8 cellular contexts compared by ENCODE assay signal in genomic region chr14:35808658-35809563, GRCh38. TPM values are rescaled to one million over a fixed set of nuclear protein-coding genes. Genes with fewer than 3 reads are reported as not detected.
DNase-seq lines count a peak whose midpoint lies in the region; ATAC-seq and TF ChIP-seq lines count a peak whose summit lies in the region.
"Not testable (repeated sequence)": the region's sequence is repeated elsewhere in the genome, so short reads cannot be mapped to it uniquely, and the experiment has no call there.

Gene RALGAPA1 (minus strand): TSS chr14:35809295. CDS start chr14:35808835, 460 bp downstream.

- ATAC-seq in GM18870 (IDR thresholded peaks at IDR 0.05; ENCODE audit: unreplicated experiment) (peak; percentile 92), HG03135 (IDR thresholded peaks at IDR 0.05; ENCODE audit: unreplicated experiment) (peak; percentile 97)

- not testable (repeated sequence) for H3K9me3 ChIP-seq in AG04450 (ENCODE audit: control insufficient read depth, insufficient read depth, low read length); breast epithelium; iPS-18c (ENCODE audit: control insufficient read depth, insufficient read depth, low read length); skeletal muscle tissue (ENCODE audit: control insufficient read depth in 3 of 3, low read length in 3 of 3)

- peak; percentile 52 for TF ChIP-seq CTCF in AG04450 (IDR thresholded peaks at IDR 0.05; ENCODE audit: low read depth, low read length)
- TF ChIP-seq CTCF in VCaP (conservative IDR thresholded peaks at IDR 0.05), result peak; percentile 57
- TF ChIP-seq CTCF in breast epithelium (IDR thresholded peaks at IDR 0.05), result peak; percentile 17 to 63 (median 49)

- not testable (repeated sequence) for H3K4me1 ChIP-seq in breast epithelium
- peaks cover 0 to 11% (median 3%) of the 10 kb centered on the region in 3 donors for H3K4me1 ChIP-seq in skeletal muscle tissue (ENCODE audit: control insufficient read depth in 3 of 3, insufficient read depth in 3 of 3, low read length in 3 of 3)

- peak within 1 kb of the TSS; percentile 79 for H3K4me3 ChIP-seq in AG04450 (ENCODE audit: low read depth, low read length)
- peak within 1 kb of the TSS; percentile 68 to 78 (median 78) for H3K4me3 ChIP-seq in breast epithelium
- peak within 1 kb of the TSS; percentile 78 for H3K4me3 ChIP-seq in iPS-18c (ENCODE audit: insufficient read depth, low read depth, low read length)
- H3K4me3 ChIP-seq in skeletal muscle tissue (ENCODE audit: low read length in 3 of 3), result peak within 1 kb of the TSS; percentile 84 to 86 (median 85)

- TF ChIP-seq POLR2A in breast epithelium (IDR thresholded peaks at IDR 0.05), result peak; percentile 64

- CTCF ChIA-PET in AG04450 (lab: Charles Lee), result interaction anchor here (0.5 to 2.0 kb wide), 6 partner anchors 10 to 370 kb away, joined by 3 to 12 read pairs (median 4); partner anchors contain the start of gene BRMS1L

- POLR2A ChIA-PET in AG04450 (lab: Yijun Ruan, JAX), result interaction anchor here (0.7 to 1.0 kb wide), 3 partner anchors 13 to 708 kb away, joined by 3 to 15 read pairs (median 3); partner anchors contain the start of gene BRMS1L

- not testable (repeated sequence) for H3K36me3 ChIP-seq in breast epithelium; skeletal muscle tissue (ENCODE audit: control insufficient read depth in 3 of 3, insufficient read depth in 3 of 3, low read length in 3 of 3)

- DNase-seq in AG04450 (ENCODE audit: low read depth, low spot score) (peak; percentile 97), NCI-H2196 (lab: John Stamatoyannopoulos, UW; ENCODE audit: unreplicated experiment) (peak; percentile 95), breast epithelium (ENCODE audit: low spot score in 2 of 2) (peak; percentile 89 to 93)

- intact Hi-C loops in breast epithelium (cut with DNase I; ENCODE audit: low total_unique reads), result not testable (repeated sequence)

- peak within 1 kb of the TSS; percentile 86 to 88 (median 87) for H3K9ac ChIP-seq in skeletal muscle tissue (ENCODE audit: low read depth in 1 of 3, low read length in 3 of 3)

- not testable (repeated sequence) for H3K27me3 ChIP-seq in AG04450 (ENCODE audit: control insufficient read depth, insufficient read depth, low read length); breast epithelium; skeletal muscle tissue (ENCODE audit: control insufficient read depth in 3 of 3, insufficient read depth in 3 of 3, low read length in 3 of 3)

- H3K27ac ChIP-seq in AG04450 (ENCODE audit: low read depth, low read length), result peak within 1 kb of the TSS; percentile 82
- H3K27ac ChIP-seq in VCaP, result peak within 1 kb of the TSS; percentile 90
- peak within 1 kb of the TSS; percentile 92 to 94 for H3K27ac ChIP-seq in breast epithelium
- peak within 1 kb of the TSS; percentile 85 for H3K27ac ChIP-seq in skeletal muscle tissue (ENCODE audit: low read depth, low read length)

RNA-seq across cellular contexts. Expression of gene RALGAPA1, which starts in this region (rescaled TPM):
- 8.2 and 9.7 TPM in 2 replicates for polyA plus RNA-seq in AG04450 (2011; rRNA removed)
- 22.7 and 27.8 TPM in 2 replicates for polyA minus RNA-seq in AG04450 (2011; rRNA and poly(A)+ RNA removed)
- 100 to 1,000 TPM in 2 of 3 donors, 10 to 100 TPM in 1; 52.2 to 136 (median 103) TPM for total RNA-seq in breast epithelium
- 83.5 TPM for total RNA-seq in skeletal muscle tissue

Comparison
In these comparisons a context has a peak if more than half of its experiments do, and no peak if none do; other contexts are left out.
1. Peak in every context shown above with its lines: DNase-seq, ATAC-seq, H3K4me3 ChIP-seq and H3K27ac ChIP-seq.